In genomic region chr1:42529724-42530161, GRCh38 we compare ENCODE assay signal across 9 cellular contexts.
DNase-seq lines count a peak whose midpoint lies in the region; ATAC-seq and TF ChIP-seq lines count a peak whose summit lies in the region.
"Had no signal": no experiment of that assay in that cellular context is flagged by ENCODE, and none has a peak within 500 bp of the region (broad histone marks: within the 10 kb centered on the region; RNA-seq: fewer than 3 reads in every experiment).

No MANE protein-coding gene starts in this region.

- peaks cover 26% of the 10 kb centered on the region for H3K4me1 Mint-ChIP-seq in HFFc6 (ENCODE audit: low read depth)
- peaks cover 8% of the 10 kb centered on the region for H3K4me1 Mint-ChIP-seq in activated T-cell treated with anti-CD3 and anti-CD28 coated beads, Interleukin-2, amount 50 U/mL, for 4 hours (ENCODE audit: low read depth)

- no peak overlapping the region for H3K4me3 ChIP-seq in AG04449 (ENCODE audit: low read depth, low read length)

- H3K4me3 Mint-ChIP-seq in HFFc6: peak overlapping the region; percentile 51; the same call in 1 of the 2 replicates
- peak overlapping the region; percentile 70 for H3K4me3 Mint-ChIP-seq in activated T-cell treated with anti-CD3 and anti-CD28 coated beads, Interleukin-2, amount 50 U/mL, for 4 hours

- CTCF ChIA-PET in AG04449 (lab: Yijun Ruan, JAX): no interaction called here

- H3K27me3 Mint-ChIP-seq in HFFc6 (ENCODE audit: insufficient read depth): peaks cover 5% of the 10 kb centered on the region; the same call in 1 of the 2 replicates
- H3K27me3 Mint-ChIP-seq in activated T-cell treated with anti-CD3 and anti-CD28 coated beads, Interleukin-2, amount 50 U/mL, for 4 hours (ENCODE audit: low read depth): peaks cover 2% of the 10 kb centered on the region

- TF ChIP-seq CTCF in AG04449 (IDR thresholded peaks at IDR 0.05; ENCODE audit: insufficient read depth, low read length, missing control alignments) (no peak), HFFc6 (IDR thresholded peaks at IDR 0.05) (no peak)

- peaks cover 5% of the 10 kb centered on the region for H3K36me3 Mint-ChIP-seq in HFFc6 (ENCODE audit: low read depth)
- H3K36me3 Mint-ChIP-seq in activated T-cell treated with anti-CD3 and anti-CD28 coated beads, Interleukin-2, amount 50 U/mL, for 4 hours (ENCODE audit: insufficient read depth): peaks cover 2% of the 10 kb centered on the region

- intact Hi-C loops in posterior cingulate gyrus (cut with DNase I): no loop called here

- POLR2A ChIA-PET in AG04449 (lab: Yijun Ruan, JAX): no interaction called here

- no peaks in the 10 kb centered on the region for H3K9me3 Mint-ChIP-seq in HFFc6
- no peaks in the 10 kb centered on the region for H3K9me3 Mint-ChIP-seq in activated T-cell treated with anti-CD3 and anti-CD28 coated beads, Interleukin-2, amount 50 U/mL, for 4 hours

- ATAC-seq in activated T-cell treated with anti-CD3 and anti-CD28 coated beads, Interleukin-2, amount 50 U/mL, for 4 hours: peak; percentile 70 to 72
- ATAC-seq in HG03442 (IDR thresholded peaks at IDR 0.05; ENCODE audit: unreplicated experiment): no peak

- DNase-seq in AG04449 (ENCODE audit: low read depth, low spot score) (peak; percentile 7), HFFc6 (peak; percentile 70), kidney tubule cell (ENCODE audit: low spot score) (peak; percentile 98), NCI-H146 treated with DMSO at 0.1 percent for 48 hours (lab: John Stamatoyannopoulos, UW; ENCODE audit: unreplicated experiment) (no peak), posterior cingulate gyrus (no peak), NCI-H2227 (lab: John Stamatoyannopoulos, UW; ENCODE audit: unreplicated experiment) (no peak)
- no peak for DNase-seq in activated T-cell treated with anti-CD3 and anti-CD28 coated beads, Interleukin-2, amount 50 U/mL, for 4 hours
- DNase-seq: hypothalamus had no signal

- peak overlapping the region; percentile 47; the same call in 1 of the 2 replicates for H3K27ac Mint-ChIP-seq in HFFc6

Comparison
In these comparisons a context has a peak if more than half of its experiments do, and no peak if none do; other contexts are left out.
1. DNase-seq: peak in AG04449 (single experiment), HFFc6 (single experiment) and kidney tubule cell (single experiment); none in activated T-cell treated with anti-CD3 and anti-CD28 coated beads, Interleukin-2, amount 50 U/mL, for 4 hours (single experiment), NCI-H146 treated with DMSO at 0.1 percent for 48 hours (single experiment), posterior cingulate gyrus (0 of 10) and NCI-H2227 (single experiment).